ENCODE assay signal across 22 cellular contexts in genomic region chr7:29122750-29123149, GRCh38.
"Had no signal": no experiment of that assay in that cellular context is flagged by ENCODE, and none has a peak within 500 bp of the region (broad histone marks: within the 10 kb centered on the region; RNA-seq: fewer than 3 reads in every experiment).

No MANE protein-coding gene starts in this region.

- DNase-seq: islet precursor cell; mesendoderm; naive B cell; natural killer cell; nephron progenitor cell; ovary; retina; right cardiac atrium; sigmoid colon; small intestine; spleen; stimulated activated CD4-positive, alpha-beta T cell treated with anti-CD3 and anti-CD28 coated beads, Interleukin-4, amount 100 ng/mL, for 24 hours; stimulated activated naive CD4-positive, alpha-beta T cell; tibial artery; trophoblast cell; upper lobe of right lung had no signal

- H3K36me3 ChIP-seq: ovary, sigmoid colon, spleen, suprapubic skin, thoracic aorta, tibial artery, upper lobe of right lung had no signal

- H3K4me3 ChIP-seq: heart right ventricle, hepatocyte, lung, ovary, sigmoid colon, spleen, suprapubic skin, thoracic aorta, tibial artery, upper lobe of right lung had no signal

- H3K27me3 ChIP-seq: heart right ventricle, hepatocyte, ovary, sigmoid colon, spleen, suprapubic skin, upper lobe of right lung had no signal

- H3K9me3 ChIP-seq: heart right ventricle, ovary, sigmoid colon, spleen, suprapubic skin, thoracic aorta, tibial artery, upper lobe of right lung had no signal

- H3K27ac ChIP-seq: hepatocyte, ovary, sigmoid colon, spleen, suprapubic skin, thoracic aorta, tibial artery, upper lobe of right lung had no signal

- H3K4me1 ChIP-seq: sigmoid colon, suprapubic skin, tibial artery, upper lobe of right lung had no signal

- ATAC-seq: natural killer cell; right cardiac atrium; stimulated activated effector memory CD8-positive, alpha-beta T cell treated with anti-CD3 and anti-CD28 coated beads, Interleukin-12 subunit alpha, Interleukin-12 subunit beta, amount 100 ng/mL, for 72 hours; upper lobe of right lung had no signal
